In genomic region chr14:73696466-73697390, GRCh38 we compare ENCODE assay signal across 8 cellular contexts. TPM values are rescaled to one million over a fixed set of nuclear protein-coding genes. Genes with fewer than 3 reads are reported as not detected.
DNase-seq lines count a peak whose midpoint lies in the region; ATAC-seq and TF ChIP-seq lines count a peak whose summit lies in the region.

No MANE protein-coding gene starts in this region.

- H3K27me3 ChIP-seq in Karpas-422 (ENCODE audit: low read length), result no peaks in the 10 kb centered on the region

- no peak for TF ChIP-seq CTCF in AG10803 (conservative IDR thresholded peaks at IDR 0.05; ENCODE audit: low read length)
- TF ChIP-seq CTCF in astrocyte of the spinal cord (IDR thresholded peaks at IDR 0.05; ENCODE audit: low read depth, low read length), result no peak
- TF ChIP-seq CTCF in glutamatergic neuron (IDR thresholded peaks at IDR 0.05; ENCODE audit: partially characterized antibody, unreplicated experiment), result no peak

- H3K79me2 ChIP-seq in Karpas-422 (ENCODE audit: low read length), result no peaks in the 10 kb centered on the region

- peak; percentile 60 for ATAC-seq in GM19372 (IDR thresholded peaks at IDR 0.05; ENCODE audit: low read depth, unreplicated experiment)
- ATAC-seq in HG03342 (IDR thresholded peaks at IDR 0.05; ENCODE audit: unreplicated experiment), result peak; percentile 79

- no peak overlapping the region for H2AFZ ChIP-seq in Karpas-422 (ENCODE audit: low read length)

- H3K4me2 ChIP-seq in Karpas-422 (ENCODE audit: low read depth, low read length, poor library complexity, severe bottlenecking), result no peak overlapping the region

- H3K27me3 Mint-ChIP-seq in glutamatergic neuron (ENCODE audit: unreplicated experiment), result no peaks in the 10 kb centered on the region

- H3K9me3 Mint-ChIP-seq in glutamatergic neuron (ENCODE audit: unreplicated experiment), result no peaks in the 10 kb centered on the region

- no peak overlapping the region for H3K4me3 ChIP-seq in AG10803 (ENCODE audit: low read length)
- H3K4me3 ChIP-seq in astrocyte of the spinal cord (ENCODE audit: low read depth, low read length), result no peak overlapping the region
- H3K4me3 ChIP-seq in Karpas-422 (ENCODE audit: low read length), result no peak overlapping the region

- H3K4me1 ChIP-seq in Karpas-422 (ENCODE audit: low read length), result peaks cover 6% of the 10 kb centered on the region

- DNase-seq in AG10803 (ENCODE audit: low read depth) (peak; percentile 46), astrocyte of the spinal cord (ENCODE audit: low read depth, low spot score) (peak; percentile 65), T-helper 9 cell (no peak), glutamatergic neuron (no peak), GDM1 (lab: John Stamatoyannopoulos, UW) (no peak), Karpas-422 (no peak)

- no peak overlapping the region for H3K27ac ChIP-seq in Karpas-422 (ENCODE audit: low read length)

- H3K9me3 ChIP-seq in Karpas-422 (ENCODE audit: low read length), result no peaks in the 10 kb centered on the region

- no peaks in the 10 kb centered on the region for H3K4me1 Mint-ChIP-seq in glutamatergic neuron (ENCODE audit: low read depth, unreplicated experiment)

- no peak overlapping the region for H3K4me3 Mint-ChIP-seq in glutamatergic neuron (ENCODE audit: unreplicated experiment)

- H3K36me3 ChIP-seq in Karpas-422 (ENCODE audit: insufficient read depth, low read length), result no peaks in the 10 kb centered on the region

- no peak overlapping the region for H3K9ac ChIP-seq in Karpas-422 (ENCODE audit: low read length)

- no peaks in the 10 kb centered on the region for H3K36me3 Mint-ChIP-seq in glutamatergic neuron (ENCODE audit: unreplicated experiment)

- in situ Hi-C loops in astrocyte of the spinal cord (cut with HindIII; ENCODE audit: low sequenced_read_pairs), result no loop called here

- no peaks in the 10 kb centered on the region for H3K9me2 ChIP-seq in Karpas-422 (replicated peaks; ENCODE audit: insufficient read depth, low read length)

- H4K20me1 ChIP-seq in Karpas-422 (ENCODE audit: insufficient read depth, low read depth, low read length), result no peaks in the 10 kb centered on the region

- no peak overlapping the region for H3K27ac Mint-ChIP-seq in glutamatergic neuron (ENCODE audit: unreplicated experiment)

RNA-seq across cellular contexts. Expression of gene PNMA1, which starts 17.5 kb away (rescaled TPM):
- total RNA-seq in glutamatergic neuron (ENCODE audit: unreplicated experiment), result 145 TPM
- 7.4 and 7.7 TPM in 2 replicates for total RNA-seq in Karpas-422 (2014; rRNA removed; shearing (Covaris generic); ENCODE audit: low replicate concordance)

RNA-seq across cellular contexts. Expression of gene DNAL1, which starts 51.9 kb away (rescaled TPM):
- 18.5 TPM for total RNA-seq in glutamatergic neuron (ENCODE audit: unreplicated experiment)
- total RNA-seq in Karpas-422 (2014; rRNA removed; shearing (Covaris generic); ENCODE audit: low replicate concordance), result 7.6 and 11.7 TPM in 2 replicates

Comparison
In these comparisons a context has a peak if more than half of its experiments do, and no peak if none do; other contexts are left out.
1. DNase-seq: peak in AG10803 (single experiment) and astrocyte of the spinal cord (single experiment); none in T-helper 9 cell (single experiment), glutamatergic neuron (single experiment), GDM1 (single experiment) and Karpas-422 (single experiment).
2. RNA of gene PNMA1, which starts 17.5 kb away (total RNA-seq): 145 TPM in glutamatergic neuron (single experiment); 7.4 to 7.7 TPM in Karpas-422; every median in the first group is over 10 times any median in the second.